In genomic region chr3:23873941-23874340, GRCh38 we compare ENCODE assay signal across 1 cellular context.
TF ChIP-seq lines count a peak whose summit lies in the region.

No MANE protein-coding gene starts in this region.

TF ChIP-seq in endothelial cell of umbilical vein, 7 proteins besides CTCF, POLR2A, EP300 and RAD21 (continued from another document):
- no peak for TF ChIP-seq MAX (IDR thresholded peaks at IDR 0.05; ENCODE audit: insufficient read depth, insufficient read length)
- TF ChIP-seq GATA2 (IDR thresholded peaks at IDR 0.05; ENCODE audit: insufficient read depth, insufficient read length, low read depth, low read length) = no peak
- no peak for TF ChIP-seq POLR2AphosphoS5 (IDR thresholded peaks at IDR 0.05; ENCODE audit: insufficient read depth, low read depth, low read length)
- TF ChIP-seq FOS (IDR thresholded peaks at IDR 0.05; ENCODE audit: borderline replicate concordance, insufficient read depth, low read length) = no peak
